25 cellular contexts compared by ENCODE assay signal in genomic region chr6:31877125-31877650, GRCh38. TPM values are rescaled to one million over a fixed set of nuclear protein-coding genes. Genes with fewer than 3 reads are reported as not detected.
DNase-seq lines count a peak whose midpoint lies in the region; ATAC-seq lines count a peak whose summit lies in the region.
"Had no signal": no experiment of that assay in that cellular context is flagged by ENCODE, and none has a peak within 500 bp of the region (broad histone marks: within the 10 kb centered on the region; RNA-seq: fewer than 3 reads in every experiment).

No MANE protein-coding gene starts in this region.

- no peak overlapping the region for H2BK12ac ChIP-seq in mesenchymal stem cell (ENCODE audit: low read length in 2 of 2)

- no peak overlapping the region for H3K9ac ChIP-seq in mesenchymal stem cell (ENCODE audit: low read length)

- H4K91ac ChIP-seq in mesenchymal stem cell (ENCODE audit: low read length) = no peak overlapping the region

- H3K9me3 ChIP-seq in muscle layer of duodenum (ENCODE audit: control insufficient read depth in 1 of 2, low read length in 2 of 2) (no peaks in the 10 kb centered on the region), mesenchymal stem cell (ENCODE audit: control insufficient read depth, low read length) (no peaks in the 10 kb centered on the region)
- H3K9me3 ChIP-seq: BLaER1 treated with 17β-estradiol and CSF1 and Interleukin-3, amounts not matched to agents 10 nM and 100 nM; neutrophil; sigmoid colon; tibial nerve had no signal

- no peak for DNase-seq in activated naive CD4-positive, alpha-beta T cell treated with anti-CD3 and anti-CD28 coated beads, Interleukin-2, amount 50 U/mL, for 72 hours (ENCODE audit: low spot score in 2 of 2)
- DNase-seq in activated naive CD4-positive, alpha-beta T cell treated with anti-CD3 and anti-CD28 coated beads, Interleukin-2, amount 50 U/mL, for 16 hours = no peak
- DNase-seq in dermis blood vessel endothelial cell = peak; percentile 17
- no peak for DNase-seq in mesenchymal stem cell
- DNase-seq in MV-4-11 (lab: John Stamatoyannopoulos, UW) = no peak
- DNase-seq: activated CD4-positive, alpha-beta T cell treated with anti-CD3 and anti-CD28 coated beads, Interleukin-2, amount 10 ng/mL, durations not matched to agents 7 days and 5 days; activated CD8-positive, alpha-beta memory T cell treated with anti-CD3 and anti-CD28 coated beads, Interleukin-2, amount 50 U/mL, for 4 hours; activated effector memory CD4-positive, alpha-beta T cell treated with anti-CD3 and anti-CD28 coated beads, Interleukin-2, amount 50 U/mL, for 16 hours; dorsolateral prefrontal cortex; erythroblast; foreskin melanocyte; NCI-H446; NK-92 treated with Interleukin-12 subunit alpha and Interleukin-12 subunit beta, amount 100 ng/mL, for 24 hours; stimulated activated naive CD4-positive, alpha-beta T cell; T-helper 1 cell had no signal

- H3K27me3 ChIP-seq in muscle layer of duodenum (ENCODE audit: low read depth, low read length) (no peaks in the 10 kb centered on the region), mesenchymal stem cell (ENCODE audit: control insufficient read depth in 1 of 2, insufficient read depth in 1 of 2, low read length in 2 of 2) (no peaks in the 10 kb centered on the region)
- H3K27me3 ChIP-seq: BLaER1 treated with 17β-estradiol and CSF1 and Interleukin-3, amounts not matched to agents 10 nM and 100 nM; cardiac muscle cell; dorsolateral prefrontal cortex; neutrophil; sigmoid colon; tibial nerve had no signal

- no peak overlapping the region for H2BK5ac ChIP-seq in mesenchymal stem cell (ENCODE audit: low read depth, low read length, poor library complexity, severe bottlenecking)

- 66% methylated on average over 3 of the region's 3 CpGs for WGBS in urinary bladder
- WGBS in mesenchymal stem cell = 91% methylated on average over 3 of the region's 3 CpGs

- no peak overlapping the region for H2AFZ ChIP-seq in mesenchymal stem cell (ENCODE audit: low read depth, low read length)

- H3K4ac ChIP-seq in mesenchymal stem cell (ENCODE audit: low read depth in 1 of 2, low read length in 2 of 2) = no peak overlapping the region

- H3K36me3 Mint-ChIP-seq in activated naive CD4-positive, alpha-beta T cell treated with anti-CD3 and anti-CD28 coated beads, Interleukin-2, amount 50 U/mL, for 72 hours = peaks cover 8 to 9% of the 10 kb centered on the region in 2 donors

- no peak overlapping the region for H3K14ac ChIP-seq in mesenchymal stem cell (ENCODE audit: low read length in 2 of 2)

- peak overlapping the region in 1 of 2 experiments; percentile 86 for H3K23ac ChIP-seq in mesenchymal stem cell (ENCODE audit: low read length in 2 of 2)

- H3K36me3 ChIP-seq in muscle layer of duodenum (ENCODE audit: control insufficient read depth in 1 of 2, insufficient read depth in 2 of 2, low read length in 2 of 2) = peaks cover 21 to 25% of the 10 kb centered on the region in 2 donors
- H3K36me3 ChIP-seq in urinary bladder (ENCODE audit: insufficient read depth) = peaks cover 2% of the 10 kb centered on the region
- peaks cover 26 to 30% of the 10 kb centered on the region in 2 experiments for H3K36me3 ChIP-seq in mesenchymal stem cell (ENCODE audit: control insufficient read depth in 1 of 2, insufficient read depth in 2 of 2, low read depth in 1 of 2, low read length in 2 of 2)

- no peaks in the 10 kb centered on the region for H3K79me1 ChIP-seq in mesenchymal stem cell (replicated peaks; ENCODE audit: low read length, poor library complexity, severe bottlenecking)

- H4K8ac ChIP-seq in mesenchymal stem cell (ENCODE audit: low read length) = no peak overlapping the region

- no peaks in the 10 kb centered on the region for H3K9me3 Mint-ChIP-seq in activated naive CD4-positive, alpha-beta T cell treated with anti-CD3 and anti-CD28 coated beads, Interleukin-2, amount 50 U/mL, for 72 hours
- H3K9me3 Mint-ChIP-seq: activated CD4-positive, alpha-beta T cell treated with anti-CD3 and anti-CD28 coated beads, Interleukin-2, amount 10 ng/mL, durations not matched to agents 7 days and 5 days; mesothelial cell of epicardium had no signal

- no peak overlapping the region for H3K4me2 ChIP-seq in mesenchymal stem cell (ENCODE audit: low read length, poor library complexity, severe bottlenecking)
- H3K4me2 ChIP-seq: BLaER1 treated with 17β-estradiol and CSF1 and Interleukin-3, amounts not matched to agents 10 nM and 100 nM had no signal

- H2BK120ac ChIP-seq in mesenchymal stem cell (ENCODE audit: low read depth, low read length) = no peak overlapping the region

- no peak overlapping the region for H3K18ac ChIP-seq in mesenchymal stem cell (ENCODE audit: low read depth in 1 of 2, low read length in 2 of 2)

- H3K27ac Mint-ChIP-seq in activated naive CD4-positive, alpha-beta T cell treated with anti-CD3 and anti-CD28 coated beads, Interleukin-2, amount 50 U/mL, for 72 hours = peak overlapping the region; percentile 42 to 60
- H3K27ac Mint-ChIP-seq: activated CD4-positive, alpha-beta T cell treated with anti-CD3 and anti-CD28 coated beads, Interleukin-2, amount 10 ng/mL, durations not matched to agents 7 days and 5 days; mesothelial cell of epicardium had no signal

- H3K4me1 ChIP-seq in muscle layer of duodenum (ENCODE audit: control insufficient read depth in 1 of 2, insufficient read depth in 2 of 2, low read length in 2 of 2) (no peaks in the 10 kb centered on the region), urinary bladder (ENCODE audit: insufficient read depth) (no peaks in the 10 kb centered on the region), mesenchymal stem cell (ENCODE audit: control insufficient read depth, insufficient read depth, low read depth, low read length) (peaks cover under 1% of the 10 kb centered on the region)
- H3K4me1 ChIP-seq: tibial nerve had no signal

- ATAC-seq in activated naive CD4-positive, alpha-beta T cell treated with anti-CD3 and anti-CD28 coated beads, Interleukin-2, amount 50 U/mL, for 72 hours = no peak
- ATAC-seq in GM18861 (IDR thresholded peaks at IDR 0.05; ENCODE audit: unreplicated experiment) = no peak
- ATAC-seq: Right ventricle myocardium inferior had no signal

- H2AK5ac ChIP-seq in mesenchymal stem cell (ENCODE audit: low read length, severe bottlenecking) = no peak overlapping the region

- peak overlapping the region; percentile 83 for H3K27ac ChIP-seq in muscle layer of duodenum (ENCODE audit: low read length)
- H3K27ac ChIP-seq in urinary bladder (ENCODE audit: low read depth) = peak overlapping the region; percentile 64
- H3K27ac ChIP-seq in mesenchymal stem cell (ENCODE audit: low read length, poor library complexity, severe bottlenecking) = no peak overlapping the region
- H3K27ac ChIP-seq: BLaER1 treated with 17β-estradiol and CSF1 and Interleukin-3, amounts not matched to agents 10 nM and 100 nM; cardiac muscle cell; dorsolateral prefrontal cortex; neutrophil had no signal

- peak overlapping the region in 1 of 2 donors; percentile 48 for H3K4me3 ChIP-seq in muscle layer of duodenum (ENCODE audit: low read depth in 1 of 2, low read length in 2 of 2)
- no peak overlapping the region for H3K4me3 ChIP-seq in urinary bladder (ENCODE audit: low read depth, low read length)
- no peak overlapping the region for H3K4me3 ChIP-seq in mesenchymal stem cell (ENCODE audit: insufficient read depth in 1 of 2, low read depth in 1 of 2, low read length in 2 of 2)
- H3K4me3 ChIP-seq: BLaER1 treated with 17β-estradiol and CSF1 and Interleukin-3, amounts not matched to agents 10 nM and 100 nM; cardiac muscle cell; dorsolateral prefrontal cortex had no signal

- no peak overlapping the region for H2BK15ac ChIP-seq in mesenchymal stem cell (ENCODE audit: low read depth, poor library complexity, severe bottlenecking)

RNA-seq across cellular contexts. Expression of gene SLC44A4, which starts 1.6 kb away (rescaled TPM):
- total RNA-seq in activated naive CD4-positive, alpha-beta T cell treated with anti-CD3 and anti-CD28 coated beads, Interleukin-2, amount 50 U/mL, for 72 hours = under 1 TPM in 1 of 2 donors, not detected in 1; 0.29 TPM
- total RNA-seq in dermis blood vessel endothelial cell (0.05 and 0.17 TPM in 2 replicates), urinary bladder (3.3 TPM)
- polyA plus RNA-seq in urinary bladder = 4.2 TPM
- polyA plus RNA-seq in mesenchymal stem cell (2013, experiment 1 of 2) = 0.03 TPM
- polyA plus RNA-seq in mesenchymal stem cell (2013, experiment 2 of 2) = not detected
- total RNA-seq: cardiac muscle cell, Right ventricle myocardium inferior had no signal

RNA-seq across cellular contexts. Expression of gene NEU1, which starts 14.6 kb away (rescaled TPM):
- 10 to 100 TPM; 18.6 to 48.8 TPM for total RNA-seq in activated naive CD4-positive, alpha-beta T cell treated with anti-CD3 and anti-CD28 coated beads, Interleukin-2, amount 50 U/mL, for 72 hours
- total RNA-seq in dermis blood vessel endothelial cell (66.8 and 78.1 TPM in 2 replicates), urinary bladder (18.4 TPM)
- polyA plus RNA-seq in urinary bladder = 52.1 TPM
- 140 TPM for polyA plus RNA-seq in mesenchymal stem cell (2013, experiment 1 of 2)
- polyA plus RNA-seq in mesenchymal stem cell (2013, experiment 2 of 2) = 145 TPM

RNA-seq across cellular contexts. Expression of gene EHMT2, which starts 20.3 kb away (rescaled TPM):
- total RNA-seq in activated naive CD4-positive, alpha-beta T cell treated with anti-CD3 and anti-CD28 coated beads, Interleukin-2, amount 50 U/mL, for 72 hours = 10 to 100 TPM; 40.1 to 58.5 TPM
- total RNA-seq in dermis blood vessel endothelial cell (45.9 and 58.9 TPM in 2 replicates), urinary bladder (33.1 TPM)
- 45.5 TPM for polyA plus RNA-seq in urinary bladder
- polyA plus RNA-seq in mesenchymal stem cell (2013, experiment 1 of 2) = 34.5 TPM
- polyA plus RNA-seq in mesenchymal stem cell (2013, experiment 2 of 2) = 33.2 TPM

RNA-seq across cellular contexts. Expression of gene ZBTB12, which starts 24.7 kb away (rescaled TPM):
- 1 to 10 TPM; 1.3 to 2.4 TPM for total RNA-seq in activated naive CD4-positive, alpha-beta T cell treated with anti-CD3 and anti-CD28 coated beads, Interleukin-2, amount 50 U/mL, for 72 hours
- total RNA-seq in dermis blood vessel endothelial cell (3.6 and 4.9 TPM in 2 replicates), urinary bladder (4.8 TPM)
- polyA plus RNA-seq in urinary bladder = 10.1 TPM
- 2.8 TPM for polyA plus RNA-seq in mesenchymal stem cell (2013, experiment 1 of 2)
- polyA plus RNA-seq in mesenchymal stem cell (2013, experiment 2 of 2) = 2.8 TPM
- polyA plus RNA-seq: cardiac muscle cell had no signal

RNA-seq across cellular contexts. Expression of gene HSPA1B, which starts 49.6 kb away (rescaled TPM):
- total RNA-seq in activated naive CD4-positive, alpha-beta T cell treated with anti-CD3 and anti-CD28 coated beads, Interleukin-2, amount 50 U/mL, for 72 hours = 100 to 1,000 TPM in 1 of 2 donors, 10 to 100 TPM in 1; 53.8 to 171 TPM
- total RNA-seq in dermis blood vessel endothelial cell = 68.8 and 71.5 TPM in 2 replicates
- total RNA-seq in urinary bladder = 137 TPM
- 269 TPM for polyA plus RNA-seq in urinary bladder
- polyA plus RNA-seq in mesenchymal stem cell (2013, experiment 1 of 2) = 29.0 TPM
- polyA plus RNA-seq in mesenchymal stem cell (2013, experiment 2 of 2) = 26.7 TPM
